Comparison of ENCODE assay signal across 17 cellular contexts in the genomic region with DNA sequence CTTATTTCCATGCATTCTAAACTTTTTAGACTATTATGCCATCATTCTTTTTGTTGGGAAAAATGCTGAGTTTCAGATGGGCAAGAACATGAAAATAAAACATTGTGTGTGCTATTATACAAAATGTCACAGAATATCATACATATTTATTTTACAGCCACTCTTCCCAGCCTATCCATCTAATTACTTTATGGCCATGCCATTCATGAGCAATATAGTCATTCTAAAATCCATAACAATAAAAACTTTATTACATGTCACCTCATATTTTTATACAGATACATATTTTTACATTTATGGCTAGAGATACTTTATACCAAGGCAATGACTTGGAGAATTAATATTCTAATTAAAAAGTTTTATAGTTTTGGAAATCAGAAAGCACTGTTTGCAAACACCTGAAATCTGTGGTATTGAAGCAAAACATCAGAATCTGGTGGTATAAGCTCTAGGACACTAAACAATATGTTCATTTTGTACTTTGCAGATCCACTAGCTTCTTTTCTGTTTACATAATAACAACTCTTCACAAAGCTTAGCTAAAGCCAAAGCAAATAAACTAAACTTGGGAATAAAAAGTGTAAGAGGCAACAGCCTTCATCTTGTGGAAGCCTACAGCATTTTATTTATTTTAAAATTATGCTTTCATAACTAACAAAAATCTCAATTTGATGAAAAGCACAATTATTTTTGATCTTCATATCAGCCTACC.
"Had no signal": no experiment of that assay in that cellular context is flagged by ENCODE, and none has a peak within 500 bp of the region (broad histone marks: within the 10 kb centered on the region; RNA-seq: fewer than 3 reads in every experiment).

No MANE protein-coding gene starts in this region.

- H3K36me3 ChIP-seq: neutrophil, right atrium auricular region, suprapubic skin, thyroid gland, upper lobe of left lung, vagina had no signal

- DNase-seq: effector memory CD8-positive, alpha-beta T cell; foreskin keratinocyte; immature natural killer cell; left ventricle myocardium superior; naive thymus-derived CD8-positive, alpha-beta T cell; stimulated activated CD4-positive, alpha-beta T cell treated with anti-CD3 and anti-CD28 coated beads, Interleukin-2, amount 100 ng/mL, for 48 hours; stimulated activated naive CD8-positive, alpha-beta T cell treated with anti-CD3 and anti-CD28 coated beads, Interleukin-15, Interleukin-2, amounts not matched to agents 100 U/mL and 50 U/mL, for 24 hours; thyroid gland; upper lobe of left lung had no signal

- H3K4me2 ChIP-seq: smooth muscle cell had no signal

- ATAC-seq: effector memory CD8-positive, alpha-beta T cell; foreskin keratinocyte; left ventricle myocardium superior; naive thymus-derived CD8-positive, alpha-beta T cell; stimulated activated naive CD8-positive, alpha-beta T cell treated with anti-CD3 and anti-CD28 coated beads, Interleukin-15, Interleukin-2, amounts not matched to agents 100 U/mL and 50 U/mL, for 24 hours had no signal

- H3K9me3 ChIP-seq: neutrophil, right atrium auricular region, suprapubic skin, thyroid gland, upper lobe of left lung, vagina had no signal

- FAIRE-seq: keratinocyte had no signal

- H3K4me1 ChIP-seq: foreskin keratinocyte, right atrium auricular region, suprapubic skin, upper lobe of left lung had no signal

- H3K27me3 ChIP-seq: foreskin keratinocyte, neutrophil, right atrium auricular region, suprapubic skin, thyroid gland, upper lobe of left lung, vagina had no signal

- H3K27ac ChIP-seq: epithelial cell of prostate, foreskin keratinocyte, neutrophil, right atrium auricular region, suprapubic skin, thyroid gland, upper lobe of left lung, vagina had no signal

- H3K4me3 ChIP-seq: lung, right atrium auricular region, smooth muscle cell, suprapubic skin, thyroid gland, upper lobe of left lung, vagina had no signal
